32 cellular contexts compared by ENCODE assay signal in the genomic region with DNA sequence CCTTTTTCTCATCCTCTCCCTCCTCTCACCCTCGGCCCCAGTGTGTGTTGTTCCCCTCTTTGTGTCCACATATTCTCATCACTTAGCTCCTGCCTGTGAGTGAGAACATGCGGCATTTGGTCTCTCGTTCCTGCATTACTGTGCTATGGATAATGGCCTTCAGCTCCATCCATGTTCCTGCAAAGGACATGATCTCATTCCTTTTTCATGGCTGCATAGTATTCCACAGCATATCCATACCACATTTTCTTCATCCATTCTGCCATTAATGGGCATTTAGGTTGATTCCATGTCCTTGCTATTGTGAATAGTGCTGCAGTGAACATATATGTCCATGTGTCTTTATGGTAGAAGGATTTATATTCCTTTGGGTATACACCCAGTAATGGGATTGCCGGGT.
"Had no signal": no experiment of that assay in that cellular context is flagged by ENCODE, and none has a peak within 500 bp of the region (broad histone marks: within the 10 kb centered on the region; RNA-seq: fewer than 3 reads in every experiment).

No MANE protein-coding gene starts in this region.

- H3K9me3 Mint-ChIP-seq: activated CD4-positive, alpha-beta memory T cell treated with anti-CD3 and anti-CD28 coated beads for 36 hours; activated CD4-positive, alpha-beta T cell treated with anti-CD3 and anti-CD28 coated beads, Interleukin-2, amount 10 ng/mL, durations not matched to agents 24 days and 14 days had no signal

- H3K27me3 ChIP-seq: ascending aorta, breast epithelium, colonic mucosa, esophagus squamous epithelium, gastroesophageal sphincter, heart right ventricle had no signal

- H3K4me3 Mint-ChIP-seq: activated CD4-positive, alpha-beta memory T cell treated with anti-CD3 and anti-CD28 coated beads for 36 hours; activated CD4-positive, alpha-beta T cell treated with anti-CD3 and anti-CD28 coated beads for 36 hours; activated CD4-positive, alpha-beta T cell treated with anti-CD3 and anti-CD28 coated beads, Interleukin-2, amount 10 ng/mL, durations not matched to agents 24 days and 14 days; activated CD8-positive, alpha-beta memory T cell treated with anti-CD3 and anti-CD28 coated beads, Interleukin-2, amount 10 ng/mL, durations not matched to agents 7 days and 5 days; activated CD8-positive, alpha-beta T cell treated with anti-CD3 and anti-CD28 coated beads, Interleukin-2, amount 10 ng/mL, durations not matched to agents 7 days and 5 days; activated naive CD4-positive, alpha-beta T cell treated with anti-CD3 and anti-CD28 coated beads, Interleukin-2, amount 10 ng/mL, durations not matched to agents 7 days and 5 days; activated naive CD8-positive, alpha-beta T cell treated with anti-CD3 and anti-CD28 coated beads, Interleukin-2, amount 10 ng/mL, durations not matched to agents 7 days and 5 days; brain had no signal

- H3K27me3 Mint-ChIP-seq: activated CD4-positive, alpha-beta memory T cell treated with anti-CD3 and anti-CD28 coated beads for 36 hours; activated CD4-positive, alpha-beta T cell treated with anti-CD3 and anti-CD28 coated beads, Interleukin-2, amount 10 ng/mL, durations not matched to agents 24 days and 14 days; activated CD8-positive, alpha-beta memory T cell treated with anti-CD3 and anti-CD28 coated beads, Interleukin-2, amount 10 ng/mL, durations not matched to agents 7 days and 5 days; brain had no signal

- H3K36me3 Mint-ChIP-seq: activated CD4-positive, alpha-beta memory T cell treated with anti-CD3 and anti-CD28 coated beads for 36 hours; activated naive CD4-positive, alpha-beta T cell treated with anti-CD3 and anti-CD28 coated beads, Interleukin-2, amount 10 ng/mL, durations not matched to agents 7 days and 5 days; brain had no signal

- DNase-seq: activated CD4-positive, alpha-beta memory T cell treated with anti-CD3 and anti-CD28 coated beads for 36 hours; activated CD4-positive, alpha-beta T cell treated with anti-CD3 and anti-CD28 coated beads for 36 hours; activated CD4-positive, alpha-beta T cell treated with anti-CD3 and anti-CD28 coated beads, Interleukin-2, amount 10 ng/mL, durations not matched to agents 24 days and 14 days; activated CD4-positive, CD25-positive, alpha-beta regulatory T cell; activated CD4-positive, CD25-positive, alpha-beta regulatory T cell treated with anti-CD3 and anti-CD28 coated beads, Interleukin-2, amount 50 U/mL, for 72 hours; activated CD8-positive, alpha-beta memory T cell treated with anti-CD3 and anti-CD28 coated beads, Interleukin-2, amount 10 ng/mL, durations not matched to agents 7 days and 5 days; activated CD8-positive, alpha-beta memory T cell treated with anti-CD3 and anti-CD28 coated beads, Interleukin-2, amount 50 U/mL, for 4 hours; activated CD8-positive, alpha-beta T cell treated with anti-CD3 and anti-CD28 coated beads, Interleukin-2, amount 10 ng/mL, durations not matched to agents 7 days and 5 days; activated gamma-delta T cell; activated naive CD4-positive, alpha-beta T cell; activated naive CD4-positive, alpha-beta T cell treated with anti-CD3 and anti-CD28 coated beads, Interleukin-2, amount 10 ng/mL, durations not matched to agents 7 days and 5 days; activated naive CD8-positive, alpha-beta T cell treated with anti-CD3 and anti-CD28 coated beads, Interleukin-2, amount 10 ng/mL, durations not matched to agents 7 days and 5 days; activated T-cell treated with anti-CD3 and anti-CD28 coated beads, Interleukin-2, amount 50 U/mL, for 1 hour; activated T-cell treated with anti-CD3 and anti-CD28 coated beads, Interleukin-2, amount 50 U/mL, for 48 hours; central memory CD4-positive, alpha-beta T cell; cerebellar nuclear complex; colonic mucosa; effector CD8-positive, alpha-beta T cell; esophagus squamous epithelium; foreskin melanocyte; heart right ventricle; T-helper 2 cell; WERI-Rb-1 had no signal

- H3K4me1 Mint-ChIP-seq: activated CD4-positive, alpha-beta T cell treated with anti-CD3 and anti-CD28 coated beads, Interleukin-2, amount 10 ng/mL, durations not matched to agents 24 days and 14 days; activated CD8-positive, alpha-beta memory T cell treated with anti-CD3 and anti-CD28 coated beads, Interleukin-2, amount 10 ng/mL, durations not matched to agents 7 days and 5 days; activated naive CD4-positive, alpha-beta T cell treated with anti-CD3 and anti-CD28 coated beads, Interleukin-2, amount 10 ng/mL, durations not matched to agents 7 days and 5 days; activated naive CD8-positive, alpha-beta T cell treated with anti-CD3 and anti-CD28 coated beads, Interleukin-2, amount 10 ng/mL, durations not matched to agents 7 days and 5 days had no signal

- ATAC-seq: activated CD4-positive, alpha-beta T cell treated with anti-CD3 and anti-CD28 coated beads for 36 hours; activated CD8-positive, alpha-beta memory T cell treated with anti-CD3 and anti-CD28 coated beads, Interleukin-2, amount 10 ng/mL, durations not matched to agents 7 days and 5 days; activated CD8-positive, alpha-beta T cell treated with anti-CD3 and anti-CD28 coated beads, Interleukin-2, amount 10 ng/mL, durations not matched to agents 7 days and 5 days; activated naive CD4-positive, alpha-beta T cell treated with anti-CD3 and anti-CD28 coated beads, Interleukin-2, amount 50 U/mL, for 72 hours; gastroesophageal sphincter; heart right ventricle had no signal

- H3K4me3 ChIP-seq: ascending aorta, breast epithelium, cardiac muscle cell, colonic mucosa, esophagus squamous epithelium, gastroesophageal sphincter, heart right ventricle had no signal

- H3K4me1 ChIP-seq: ascending aorta, breast epithelium, colonic mucosa, gastroesophageal sphincter had no signal

- H3K27ac ChIP-seq: ascending aorta, breast epithelium, cardiac muscle cell, colonic mucosa, epithelial cell of prostate, esophagus squamous epithelium, gastroesophageal sphincter, heart right ventricle, WERI-Rb-1 had no signal

- H3K27ac Mint-ChIP-seq: activated CD4-positive, alpha-beta memory T cell treated with anti-CD3 and anti-CD28 coated beads for 36 hours; activated CD4-positive, alpha-beta T cell treated with anti-CD3 and anti-CD28 coated beads for 36 hours; activated CD4-positive, alpha-beta T cell treated with anti-CD3 and anti-CD28 coated beads, Interleukin-2, amount 10 ng/mL, durations not matched to agents 24 days and 14 days; activated CD8-positive, alpha-beta memory T cell treated with anti-CD3 and anti-CD28 coated beads, Interleukin-2, amount 10 ng/mL, durations not matched to agents 7 days and 5 days; activated CD8-positive, alpha-beta T cell treated with anti-CD3 and anti-CD28 coated beads, Interleukin-2, amount 10 ng/mL, durations not matched to agents 7 days and 5 days; activated naive CD4-positive, alpha-beta T cell treated with anti-CD3 and anti-CD28 coated beads, Interleukin-2, amount 10 ng/mL, durations not matched to agents 7 days and 5 days; activated naive CD4-positive, alpha-beta T cell treated with anti-CD3 and anti-CD28 coated beads, Interleukin-2, amount 50 U/mL, for 72 hours; activated naive CD8-positive, alpha-beta T cell treated with anti-CD3 and anti-CD28 coated beads, Interleukin-2, amount 10 ng/mL, durations not matched to agents 7 days and 5 days had no signal

- H3K9me3 ChIP-seq: ascending aorta, breast epithelium, colonic mucosa, esophagus squamous epithelium, gastroesophageal sphincter had no signal

- FAIRE-seq: endometrium, endothelial cell of umbilical vein had no signal

- H3K36me3 ChIP-seq: ascending aorta, breast epithelium, cardiac muscle cell, colonic mucosa, esophagus squamous epithelium, gastroesophageal sphincter, heart right ventricle, WERI-Rb-1 had no signal
